ENCODE assay signal across 23 cellular contexts in the genomic region with DNA sequence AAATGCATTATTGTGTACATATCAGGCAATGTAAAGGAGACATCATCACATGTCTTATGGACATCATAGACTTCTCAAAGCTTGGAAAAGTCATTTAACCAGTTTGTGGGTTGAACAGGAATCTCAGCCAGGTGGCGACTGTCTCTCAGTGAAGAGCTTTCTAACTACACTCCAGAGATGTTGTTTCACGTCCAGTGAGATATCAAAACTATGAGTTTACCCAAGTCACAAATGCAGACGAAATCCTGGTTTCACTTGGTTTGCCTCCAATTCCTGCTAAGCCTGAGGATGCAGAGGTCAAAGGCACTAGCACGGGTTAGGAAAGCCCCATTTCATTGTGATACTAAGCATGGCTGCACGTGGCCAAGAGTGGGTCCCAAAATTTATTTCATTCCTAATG.
DNase-seq lines count a peak whose midpoint lies in the region; ATAC-seq and TF ChIP-seq lines count a peak whose summit lies in the region.
"Had no signal": no experiment of that assay in that cellular context is flagged by ENCODE, and none has a peak within 500 bp of the region (broad histone marks: within the 10 kb centered on the region; RNA-seq: fewer than 3 reads in every experiment).

No MANE protein-coding gene starts in this region.

- H3K9me3 ChIP-seq in testis = no peaks in the 10 kb centered on the region
- H3K9me3 ChIP-seq: BE2C, BLaER1 had no signal

- H3K4me1 Mint-ChIP-seq in GM23338 = peaks cover 23% of the 10 kb centered on the region
- H3K4me1 Mint-ChIP-seq: CD14-positive monocyte; CD4-positive, alpha-beta memory T cell; CD4-positive, CD25-positive, alpha-beta regulatory T cell; CD8-positive, alpha-beta memory T cell had no signal

- DNase-seq in GM23338 (ENCODE audit: low spot score) = no peak
- DNase-seq in HT-29 (ENCODE audit: low spot score) = peak; percentile 40
- DNase-seq in testis = peak; percentile 18
- DNase-seq in stimulated activated CD4-positive, alpha-beta T cell treated with anti-CD3 and anti-CD28 coated beads, Interleukin-4, amount 100 ng/mL, for 1 hour = no peak
- DNase-seq in sciatic nerve (ENCODE audit: low spot score) = no peak
- DNase-seq: 8988T; ACHN; BE2C; C1 segment of cervical spinal cord; CD4-positive, alpha-beta memory T cell; CD4-positive, CD25-positive, alpha-beta regulatory T cell; CD8-positive, alpha-beta memory T cell; COR-L47; DMS 273 treated with DMSO at 0.1 percent for 48 hours; DMS153; DMS53; DMS79; DND-41; EL; GDM1 had no signal

- TF ChIP-seq POLR2A in testis (IDR thresholded peaks at IDR 0.05) = no peak

- no peaks in the 10 kb centered on the region for H3K79me2 ChIP-seq in GM23338 (replicated peaks; ENCODE audit: insufficient read depth)

- no peaks in the 10 kb centered on the region for H3K36me3 Mint-ChIP-seq in GM23338 (ENCODE audit: low read depth)
- H3K36me3 Mint-ChIP-seq: CD14-positive monocyte; CD4-positive, alpha-beta memory T cell; CD4-positive, CD25-positive, alpha-beta regulatory T cell; CD8-positive, alpha-beta memory T cell had no signal

- no peak overlapping the region for H3K27ac Mint-ChIP-seq in GM23338
- H3K27ac Mint-ChIP-seq: CD14-positive monocyte; CD4-positive, alpha-beta memory T cell; CD4-positive, CD25-positive, alpha-beta regulatory T cell; CD8-positive, alpha-beta memory T cell had no signal

- no peaks in the 10 kb centered on the region for H3K9me3 Mint-ChIP-seq in GM23338

- H3K27ac ChIP-seq in GM23338 (ENCODE audit: low read depth) (no peak overlapping the region), testis (no peak overlapping the region)
- H3K27ac ChIP-seq: BLaER1 had no signal

- H3K4me3 Mint-ChIP-seq in GM23338 = no peak overlapping the region
- H3K4me3 Mint-ChIP-seq: CD14-positive monocyte; CD4-positive, alpha-beta memory T cell; CD4-positive, CD25-positive, alpha-beta regulatory T cell; CD8-positive, alpha-beta memory T cell had no signal

- H3F3A ChIP-seq in GM23338 (replicated peaks; ENCODE audit: low read depth) = no peaks in the 10 kb centered on the region

- H2AFZ ChIP-seq in GM23338 = no peak overlapping the region

- no peaks in the 10 kb centered on the region for H3K9me2 ChIP-seq in GM23338 (ENCODE audit: insufficient read depth)

- H4K20me1 ChIP-seq in GM23338 (replicated peaks; ENCODE audit: insufficient read depth) = no peaks in the 10 kb centered on the region
- H4K20me1 ChIP-seq: BLaER1 had no signal

- WGBS in testis, 2 donors = 49 to 56% methylated on average over 5 of the region's 5 CpGs

- intact Hi-C loops in testis (cut with DNase I; ENCODE audit: low total_unique reads) = no loop called here
- intact Hi-C loops in sciatic nerve (cut with DNase I) = no loop called here

- peaks cover 4% of the 10 kb centered on the region for H3K27me3 Mint-ChIP-seq in GM23338 (ENCODE audit: insufficient read depth, low read depth, poor library complexity)
- H3K27me3 Mint-ChIP-seq: CD4-positive, CD25-positive, alpha-beta regulatory T cell had no signal

- no peaks in the 10 kb centered on the region for H3K36me3 ChIP-seq in GM23338 (ENCODE audit: insufficient read depth)
- no peaks in the 10 kb centered on the region for H3K36me3 ChIP-seq in testis (ENCODE audit: low read depth, missing control alignments)
- H3K36me3 ChIP-seq: BE2C, BLaER1 had no signal

- TF ChIP-seq CTCF in GM23338 (conservative IDR thresholded peaks at IDR 0.05; ENCODE audit: low read depth in 2 of 2) (peak; percentile 22 to 44; a peak in 2 of 4 replicates), testis (IDR thresholded peaks at IDR 0.05) (no peak)

- H3K27me3 ChIP-seq in GM23338 (ENCODE audit: insufficient read depth) (no peaks in the 10 kb centered on the region), testis (no peaks in the 10 kb centered on the region)
- H3K27me3 ChIP-seq: BE2C, BLaER1 had no signal

- H3K4me1 ChIP-seq in GM23338 (ENCODE audit: insufficient read depth) (peaks cover 4% of the 10 kb centered on the region; the same call in 1 of the 2 replicates), testis (no peaks in the 10 kb centered on the region)
- H3K4me1 ChIP-seq: BE2C, BLaER1 had no signal

- no peak for ATAC-seq in GM23338
- no peak for ATAC-seq in sciatic nerve
- ATAC-seq: GM12878 had no signal

- H3K4me3 ChIP-seq in GM23338 (no peak overlapping the region), testis (no peak overlapping the region)
- H3K4me3 ChIP-seq: BLaER1, GM12878 had no signal

- no peak overlapping the region for H3K4me2 ChIP-seq in GM23338
- H3K4me2 ChIP-seq: BLaER1 had no signal

TF ChIP-seq in GM23338, 12 proteins besides CTCF, POLR2A, EP300 and RAD21:
- TF ChIP-seq ZNF114 (CRISPR knock-in tag; IDR thresholded peaks at IDR 0.05) = no peak
- TF ChIP-seq NANOG (IDR thresholded peaks at IDR 0.05; ENCODE audit: borderline replicate concordance) = no peak
- TF ChIP-seq ZNF331 (CRISPR knock-in tag; IDR thresholded peaks at IDR 0.05; ENCODE audit: low read depth) = no peak
- no peak for TF ChIP-seq POLR2AphosphoS5 (IDR thresholded peaks at IDR 0.05; ENCODE audit: low read depth)
- TF ChIP-seq STAT1 (IDR thresholded peaks at IDR 0.05; ENCODE audit: unreplicated experiment) = no peak
- no peak for TF ChIP-seq EZH2 (IDR thresholded peaks at IDR 0.05; ENCODE audit: low read depth, unreplicated experiment)
- TF ChIP-seq, protein P1, sequence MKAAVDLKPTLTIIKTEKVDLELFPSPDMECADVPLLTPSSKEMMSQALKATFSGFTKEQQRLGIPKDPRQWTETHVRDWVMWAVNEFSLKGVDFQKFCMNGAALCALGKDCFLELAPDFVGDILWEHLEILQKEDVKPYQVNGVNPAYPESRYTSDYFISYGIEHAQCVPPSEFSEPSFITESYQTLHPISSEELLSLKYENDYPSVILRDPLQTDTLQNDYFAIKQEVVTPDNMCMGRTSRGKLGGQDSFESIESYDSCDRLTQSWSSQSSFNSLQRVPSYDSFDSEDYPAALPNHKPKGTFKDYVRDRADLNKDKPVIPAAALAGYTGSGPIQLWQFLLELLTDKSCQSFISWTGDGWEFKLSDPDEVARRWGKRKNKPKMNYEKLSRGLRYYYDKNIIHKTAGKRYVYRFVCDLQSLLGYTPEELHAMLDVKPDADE (IDR thresholded peaks at IDR 0.05) = no peak
- no peak for TF ChIP-seq EZH2phosphoT487 (IDR thresholded peaks at IDR 0.05; ENCODE audit: unreplicated experiment)

Comparison
In these comparisons a context has a peak if more than half of its experiments do, and no peak if none do; other contexts are left out.
1. DNase-seq: peak in HT-29 (single experiment) and testis (single experiment); none in GM23338 (single experiment), stimulated activated CD4-positive, alpha-beta T cell treated with anti-CD3 and anti-CD28 coated beads, Interleukin-4, amount 100 ng/mL, for 1 hour (single experiment) and sciatic nerve (single experiment).
2. CTCF ChIP-seq: peak in GM23338 (2 of 2); none in testis (0 of 3).